8 cellular contexts compared by ENCODE assay signal in genomic region chr9:127122176-127123151, GRCh38. TPM values are rescaled to one million over a fixed set of nuclear protein-coding genes. Genes with fewer than 3 reads are reported as not detected.
DNase-seq lines count a peak whose midpoint lies in the region; ATAC-seq and TF ChIP-seq lines count a peak whose summit lies in the region.

A gene with protein sequence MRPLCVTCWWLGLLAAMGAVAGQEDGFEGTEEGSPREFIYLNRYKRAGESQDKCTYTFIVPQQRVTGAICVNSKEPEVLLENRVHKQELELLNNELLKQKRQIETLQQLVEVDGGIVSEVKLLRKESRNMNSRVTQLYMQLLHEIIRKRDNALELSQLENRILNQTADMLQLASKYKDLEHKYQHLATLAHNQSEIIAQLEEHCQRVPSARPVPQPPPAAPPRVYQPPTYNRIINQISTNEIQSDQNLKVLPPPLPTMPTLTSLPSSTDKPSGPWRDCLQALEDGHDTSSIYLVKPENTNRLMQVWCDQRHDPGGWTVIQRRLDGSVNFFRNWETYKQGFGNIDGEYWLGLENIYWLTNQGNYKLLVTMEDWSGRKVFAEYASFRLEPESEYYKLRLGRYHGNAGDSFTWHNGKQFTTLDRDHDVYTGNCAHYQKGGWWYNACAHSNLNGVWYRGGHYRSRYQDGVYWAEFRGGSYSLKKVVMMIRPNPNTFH (minus strand): TSS chr9:127122635. CDS start chr9:127108731, 13,904 bp downstream.

- peak within 1 kb of the TSS; percentile 72 for H3K4me3 ChIP-seq in BE2C (ENCODE audit: low read depth, low read length)

- H3K27me3 ChIP-seq in BE2C, result no peaks in the 10 kb centered on the region

- ATAC-seq in GM21423 (IDR thresholded peaks at IDR 0.05; ENCODE audit: unreplicated experiment) (peak; percentile 43), sciatic nerve (peak; percentile 92), GM18858 (IDR thresholded peaks at IDR 0.05; ENCODE audit: unreplicated experiment) (no peak)

- TF ChIP-seq CTCF in BE2C (IDR thresholded peaks at IDR 0.05; ENCODE audit: low read depth, low read length) (no peak), chondrocyte (IDR thresholded peaks at IDR 0.05) (no peak)

- H3K9me3 Mint-ChIP-seq in chondrocyte (ENCODE audit: low read depth), result no peaks in the 10 kb centered on the region
- no peaks in the 10 kb centered on the region for H3K9me3 Mint-ChIP-seq in immature natural killer cell
- H3K9me3 Mint-ChIP-seq in activated T-helper 1 cell treated with anti-CD3 and anti-CD28 coated beads, Interleukin-12 subunit alpha, Interleukin-12 subunit beta, Interleukin-2, Interleukin-4 antibody, amounts not matched to agents 30 ng/mL and 10 ng/mL and 1 ng/mL, durations not matched to agents 14 hours and 24 hours and 36 hours, result no peaks in the 10 kb centered on the region

- peak within 1 kb of the TSS; percentile 88 for H3K4me3 Mint-ChIP-seq in chondrocyte (ENCODE audit: unreplicated experiment)
- peak within 1 kb of the TSS in 3 of 5 donors; percentile 11 to 56 (median 56) for H3K4me3 Mint-ChIP-seq in immature natural killer cell
- H3K4me3 Mint-ChIP-seq in activated T-helper 1 cell treated with anti-CD3 and anti-CD28 coated beads, Interleukin-12 subunit alpha, Interleukin-12 subunit beta, Interleukin-2, Interleukin-4 antibody, amounts not matched to agents 30 ng/mL and 10 ng/mL and 1 ng/mL, durations not matched to agents 14 hours and 24 hours and 36 hours, result no peak within 1 kb of the TSS

- H3K36me3 Mint-ChIP-seq in chondrocyte (ENCODE audit: low read depth) (no peaks in the 10 kb centered on the region), immature natural killer cell (peaks cover 0 to 13% (median 4%) of the 10 kb centered on the region in 3 donors)
- no peaks in the 10 kb centered on the region for H3K36me3 Mint-ChIP-seq in activated T-helper 1 cell treated with anti-CD3 and anti-CD28 coated beads, Interleukin-12 subunit alpha, Interleukin-12 subunit beta, Interleukin-2, Interleukin-4 antibody, amounts not matched to agents 30 ng/mL and 10 ng/mL and 1 ng/mL, durations not matched to agents 14 hours and 24 hours and 36 hours (ENCODE audit: low read depth)

- H3K4me1 Mint-ChIP-seq in chondrocyte (ENCODE audit: low read depth), result peaks cover 50% of the 10 kb centered on the region
- H3K4me1 Mint-ChIP-seq in immature natural killer cell, result peaks cover 0 to 5% of the 10 kb centered on the region in 2 donors
- no peaks in the 10 kb centered on the region for H3K4me1 Mint-ChIP-seq in activated T-helper 1 cell treated with anti-CD3 and anti-CD28 coated beads, Interleukin-12 subunit alpha, Interleukin-12 subunit beta, Interleukin-2, Interleukin-4 antibody, amounts not matched to agents 30 ng/mL and 10 ng/mL and 1 ng/mL, durations not matched to agents 14 hours and 24 hours and 36 hours (ENCODE audit: low read depth)

- intact Hi-C loops in sciatic nerve (cut with DNase I), result no loop called here
- intact Hi-C loops in activated T-helper 1 cell treated with anti-CD3 and anti-CD28 coated beads, Interleukin-12 subunit alpha, Interleukin-12 subunit beta, Interleukin-2, Interleukin-4 antibody, amounts not matched to agents 30 ng/mL and 10 ng/mL and 1 ng/mL, durations not matched to agents 14 hours and 24 hours and 36 hours (cut with micrococcal nuclease), result no loop called here

- H3K36me3 ChIP-seq in BE2C, result no peaks in the 10 kb centered on the region

- no peaks in the 10 kb centered on the region for H3K9me3 ChIP-seq in BE2C

- H3K27me3 Mint-ChIP-seq in chondrocyte (ENCODE audit: low read depth) (no peaks in the 10 kb centered on the region), immature natural killer cell (ENCODE audit: low read depth in 3 of 3) (peaks cover 3 to 8% (median 5%) of the 10 kb centered on the region in 3 donors)
- H3K27me3 Mint-ChIP-seq in activated T-helper 1 cell treated with anti-CD3 and anti-CD28 coated beads, Interleukin-12 subunit alpha, Interleukin-12 subunit beta, Interleukin-2, Interleukin-4 antibody, amounts not matched to agents 30 ng/mL and 10 ng/mL and 1 ng/mL, durations not matched to agents 14 hours and 24 hours and 36 hours (ENCODE audit: insufficient read depth), result peaks cover 60% of the 10 kb centered on the region

- H3K4me1 ChIP-seq in BE2C, result peaks cover 7% of the 10 kb centered on the region

- H3K27ac Mint-ChIP-seq in chondrocyte (ENCODE audit: unreplicated experiment), result peak within 1 kb of the TSS; percentile 92
- peak within 1 kb of the TSS in 2 of 6 donors; percentile 8 to 35 for H3K27ac Mint-ChIP-seq in immature natural killer cell
- H3K27ac Mint-ChIP-seq in activated T-helper 1 cell treated with anti-CD3 and anti-CD28 coated beads, Interleukin-12 subunit alpha, Interleukin-12 subunit beta, Interleukin-2, Interleukin-4 antibody, amounts not matched to agents 30 ng/mL and 10 ng/mL and 1 ng/mL, durations not matched to agents 14 hours and 24 hours and 36 hours, result no peak within 1 kb of the TSS

- DNase-seq in BE2C, result peak; percentile 93
- DNase-seq in NCI-H82 treated with DMSO at 0.1 percent for 48 hours (lab: John Stamatoyannopoulos, UW; ENCODE audit: unreplicated experiment), result peak; percentile 65
- peak; percentile 96 for DNase-seq in chondrocyte (ENCODE audit: low spot score)
- DNase-seq in immature natural killer cell, result peak in 1 of 3 donors; percentile 3
- peak; percentile 94 for DNase-seq in sciatic nerve (ENCODE audit: low spot score)
- DNase-seq in activated T-helper 1 cell treated with anti-CD3 and anti-CD28 coated beads, Interleukin-12 subunit alpha, Interleukin-12 subunit beta, Interleukin-2, Interleukin-4 antibody, amounts not matched to agents 30 ng/mL and 10 ng/mL and 1 ng/mL, durations not matched to agents 14 hours and 24 hours and 36 hours (ENCODE audit: low spot score), result no peak

RNA-seq across cellular contexts. Expression of the gene that starts here (rescaled TPM):
- 6.8 TPM for polyA plus RNA-seq in BE2C (2012; ENCODE audit: insufficient read depth, insufficient read length, low read depth)
- 26.7 to 39.7 TPM (median 39.0 TPM) in 3 replicates for total RNA-seq in chondrocyte
- not detected for polyA plus RNA-seq in immature natural killer cell
- 46.4 TPM for total RNA-seq in sciatic nerve
- not detected in 2 replicates for total RNA-seq in activated T-helper 1 cell treated with anti-CD3 and anti-CD28 coated beads, Interleukin-12 subunit alpha, Interleukin-12 subunit beta, Interleukin-2, Interleukin-4 antibody, amounts not matched to agents 30 ng/mL and 10 ng/mL and 1 ng/mL, durations not matched to agents 14 hours and 24 hours and 36 hours

Comparison
In these comparisons a context has a peak if more than half of its experiments do, and no peak if none do; other contexts are left out.
1. RNA of the gene that starts here (total RNA-seq): 46.4 TPM in sciatic nerve (single experiment) and 26.7 to 39.7 TPM in chondrocyte; not detected in activated T-helper 1 cell treated with anti-CD3 and anti-CD28 coated beads, Interleukin-12 subunit alpha, Interleukin-12 subunit beta, Interleukin-2, Interleukin-4 antibody, amounts not matched to agents 30 ng/mL and 10 ng/mL and 1 ng/mL, durations not matched to agents 14 hours and 24 hours and 36 hours; every median in the first group is over 10 times any median in the second.